Comparison of ENCODE assay signal across 1 cellular context in genomic region chr22:40324468-40325305, GRCh38.
TF ChIP-seq lines count a peak whose summit lies in the region.

No MANE protein-coding gene starts in this region.

TF ChIP-seq in HEK293T, 16 proteins besides CTCF, POLR2A, EP300 and RAD21 (continued from another document):
- TF ChIP-seq PKNOX1 (IDR thresholded peaks at IDR 0.05) = no peak
- no peak for TF ChIP-seq ELF4 (IDR thresholded peaks at IDR 0.05)
- TF ChIP-seq LEF1 (IDR thresholded peaks at IDR 0.05; ENCODE audit: borderline replicate concordance) = no peak
- TF ChIP-seq ARNT (IDR thresholded peaks at IDR 0.05) = no peak
- TF ChIP-seq SP1 (IDR thresholded peaks at IDR 0.05) = no peak
- no peak for TF ChIP-seq FOXA1 (IDR thresholded peaks at IDR 0.05)
- TF ChIP-seq TARDBP (IDR thresholded peaks at IDR 0.05) = no peak
